In genomic region chr10:117217196-117217761, GRCh38 we compare ENCODE assay signal across 2 cellular contexts.
TF ChIP-seq lines count a peak whose summit lies in the region.

No MANE protein-coding gene starts in this region.

TF ChIP-seq in GM12878, 131 proteins besides CTCF, POLR2A, EP300 and RAD21:
- no peak for TF ChIP-seq IKZF1 (conservative IDR thresholded peaks at IDR 0.05)
- no peak for TF ChIP-seq NKRF (conservative IDR thresholded peaks at IDR 0.05)

TF ChIP-seq in HepG2, 621 proteins besides CTCF, POLR2A, EP300 and RAD21:
- TF ChIP-seq POLR2AphosphoS5 (IDR thresholded peaks at IDR 0.05; ENCODE audit: low read depth, low read length) (no peak), RFXANK (CRISPR knock-in tag; IDR thresholded peaks at IDR 0.05) (no peak), ZNF687 (CRISPR knock-in tag; IDR thresholded peaks at IDR 0.05) (peak; percentile 29; the same call in 1 of the 2 replicates), RCOR2 (CRISPR knock-in tag; IDR thresholded peaks at IDR 0.05) (no peak), ESRRA (CRISPR knock-in tag; IDR thresholded peaks at IDR 0.05; ENCODE audit: low read depth) (no peak), ZMYM3 (CRISPR knock-in tag; IDR thresholded peaks at IDR 0.05) (peak; percentile 46; the same call in 1 of the 2 replicates), HES4 (CRISPR knock-in tag; IDR thresholded peaks at IDR 0.05; ENCODE audit: borderline replicate concordance) (no peak), ZNF354B (CRISPR knock-in tag; IDR thresholded peaks at IDR 0.05) (0 out of 2 replicates have a peak, but pooled peaks have one; percentile 26), ZNF235 (CRISPR knock-in tag; IDR thresholded peaks at IDR 0.05; ENCODE audit: borderline replicate concordance) (0 out of 2 replicates have a peak, but pooled peaks have one; percentile 23), AFF4 (CRISPR knock-in tag; IDR thresholded peaks at IDR 0.05) (no peak), ZFX (CRISPR knock-in tag; IDR thresholded peaks at IDR 0.05; ENCODE audit: low read depth) (0 out of 2 replicates have a peak, but pooled peaks have one; percentile 4), ZFP91 (CRISPR knock-in tag; IDR thresholded peaks at IDR 0.05; ENCODE audit: borderline replicate concordance) (peak; percentile 1; the same call in 1 of the 2 replicates), ZNF546 (CRISPR knock-in tag; conservative IDR thresholded peaks at IDR 0.05) (0 out of 2 replicates have a peak, but pooled peaks have one; percentile 0), ZNF605 (CRISPR knock-in tag; IDR thresholded peaks at IDR 0.05) (0 out of 2 replicates have a peak, but pooled peaks have one; percentile 3), ZSCAN25 (CRISPR knock-in tag; IDR thresholded peaks at IDR 0.05) (0 out of 2 replicates have a peak, but pooled peaks have one; percentile 24), IRF9 (CRISPR knock-in tag; IDR thresholded peaks at IDR 0.05; ENCODE audit: borderline replicate concordance) (0 out of 2 replicates have a peak, but pooled peaks have one; percentile 15), HIVEP1 (CRISPR knock-in tag; IDR thresholded peaks at IDR 0.05) (0 out of 2 replicates have a peak, but pooled peaks have one; percentile 11), MZF1 (CRISPR knock-in tag; IDR thresholded peaks at IDR 0.05; ENCODE audit: borderline replicate concordance) (0 out of 2 replicates have a peak, but pooled peaks have one; percentile 20), ZNF407 (CRISPR knock-in tag; IDR thresholded peaks at IDR 0.05; ENCODE audit: not compliant biosample characterization) (no peak), ZNF616 (CRISPR knock-in tag; IDR thresholded peaks at IDR 0.05; ENCODE audit: low read depth) (no peak)
